ENCODE assay signal across 10 cellular contexts in genomic region chr4:25875281-25875745, GRCh38. TPM values are rescaled to one million over a fixed set of nuclear protein-coding genes. Genes with fewer than 3 reads are reported as not detected.
DNase-seq lines count a peak whose midpoint lies in the region; ATAC-seq and TF ChIP-seq lines count a peak whose summit lies in the region.
"Had no signal": no experiment of that assay in that cellular context is flagged by ENCODE, and none has a peak within 500 bp of the region (broad histone marks: within the 10 kb centered on the region; RNA-seq: fewer than 3 reads in every experiment).

No MANE protein-coding gene starts in this region.

- peak; percentile 40 for DNase-seq in transverse colon
- DNase-seq in stimulated activated CD4-positive, alpha-beta T cell treated with anti-CD3 and anti-CD28 coated beads, Interleukin-15, amount 100 ng/mL, for 24 hours: no peak
- DNase-seq in activated naive CD4-positive, alpha-beta T cell treated with Interleukin-2 at 50 U/mL for 16 hours: no peak
- no peak for DNase-seq in NCI-H510A (lab: John Stamatoyannopoulos, UW)
- DNase-seq: DMS53; NCI-H2081; stimulated activated naive CD8-positive, alpha-beta T cell treated with anti-CD3 and anti-CD28 coated beads, Interleukin-15, Interleukin-2, amounts not matched to agents 100 U/mL and 50 U/mL, for 24 hours had no signal

- in situ Hi-C loops in transverse colon (cut with MboI; ENCODE audit: low pct_ligation_motif_present in 1 of 4, low pct_unique_long_range_greater_than_20kb in 1 of 4, low sequenced_read_pairs in 3 of 4): no loop called here

- TF ChIP-seq CTCF in transverse colon (IDR thresholded peaks at IDR 0.05): no peak

- H3K27ac ChIP-seq in transverse colon: peak overlapping the region in 3 of 4 donors; percentile 1 to 42 (median 25)

- ATAC-seq in GM19324 (IDR thresholded peaks at IDR 0.05; ENCODE audit: low FRiP score, unreplicated experiment): peak; percentile 63
- ATAC-seq in HG02759 (IDR thresholded peaks at IDR 0.05; ENCODE audit: unreplicated experiment): peak; percentile 48
- ATAC-seq in HG03520 (IDR thresholded peaks at IDR 0.05; ENCODE audit: unreplicated experiment): peak; percentile 43
- ATAC-seq: stimulated activated naive CD8-positive, alpha-beta T cell treated with anti-CD3 and anti-CD28 coated beads, Interleukin-15, Interleukin-2, amounts not matched to agents 100 U/mL and 50 U/mL, for 24 hours had no signal

- TF ChIP-seq EP300 in transverse colon (IDR thresholded peaks at IDR 0.05; ENCODE audit: low read depth): no peak

- WGBS in transverse colon (ENCODE audit: low coverage in 1 of 2), 2 donors: 81 to 91% methylated on average over 7 of the region's 7 CpGs

- TF ChIP-seq POLR2A in transverse colon (IDR thresholded peaks at IDR 0.05): no peak

- intact Hi-C loops in transverse colon (cut with DNase I; ENCODE audit: low total_unique reads): no loop called here

- no peaks in the 10 kb centered on the region for H3K36me3 ChIP-seq in transverse colon

- no peaks in the 10 kb centered on the region for H3K27me3 ChIP-seq in transverse colon

- no peaks in the 10 kb centered on the region for H3K4me1 ChIP-seq in transverse colon

- no peak overlapping the region for H3K4me3 ChIP-seq in transverse colon

- no peaks in the 10 kb centered on the region for H3K9me3 ChIP-seq in transverse colon

RNA-seq across cellular contexts. Expression of gene SEL1L3, which starts 12.5 kb away (rescaled TPM):
- total RNA-seq in transverse colon: 100 to 1,000 TPM in 2 of 4 donors, 10 to 100 TPM in 2; 51.3 to 128 (median 98.3) TPM

RNA-seq across cellular contexts. Expression of gene SMIM20, which starts 38.7 kb away (rescaled TPM):
- 10 to 100 TPM in 2 of 4 donors, 1 to 10 TPM in 2; 1.8 to 46.8 (median 16.4) TPM for total RNA-seq in transverse colon
